Comparison of ENCODE assay signal across 9 cellular contexts in the genomic region with DNA sequence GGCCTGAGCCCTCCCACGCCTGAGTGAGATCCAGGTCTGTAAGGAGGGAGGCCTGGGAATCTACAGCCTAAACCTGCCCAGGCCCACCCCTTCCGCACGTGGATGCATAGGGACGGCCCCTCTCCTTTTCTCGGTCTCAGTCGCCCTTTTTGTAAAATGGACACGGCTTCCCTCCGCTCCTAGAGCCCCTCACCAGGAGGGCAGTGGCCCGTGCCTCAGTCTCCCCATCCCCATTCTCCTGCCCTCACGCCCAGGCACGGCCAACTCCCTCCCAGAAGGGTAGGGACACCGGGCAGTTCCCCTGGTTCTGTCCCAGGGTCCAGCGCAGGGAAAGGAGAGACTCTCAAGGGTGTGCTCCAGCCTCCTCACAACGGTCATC. TPM values are rescaled to one million over a fixed set of nuclear protein-coding genes. Genes with fewer than 3 reads are reported as not detected.
DNase-seq lines count a peak whose midpoint lies in the region; ATAC-seq and TF ChIP-seq lines count a peak whose summit lies in the region.
"Had no signal": no experiment of that assay in that cellular context is flagged by ENCODE, and none has a peak within 500 bp of the region (broad histone marks: within the 10 kb centered on the region; RNA-seq: fewer than 3 reads in every experiment).

No MANE protein-coding gene starts in this region.

- 86% methylated on average over 13 of the region's 14 CpGs for WGBS in mesenchymal stem cell

- peak overlapping the region; percentile 62 for H3K4me2 ChIP-seq in mesenchymal stem cell (ENCODE audit: low read length, poor library complexity, severe bottlenecking)

- no peak overlapping the region for H3K14ac ChIP-seq in mesenchymal stem cell (ENCODE audit: low read length in 2 of 2)

- H3K4me3 ChIP-seq in left ventricle myocardium inferior (peak overlapping the region; percentile 75), right atrium auricular region (peak overlapping the region in 1 of 2 donors; percentile 63), mesenchymal stem cell (ENCODE audit: insufficient read depth in 1 of 2, low read depth in 1 of 2, low read length in 2 of 2) (no peak overlapping the region), upper lobe of right lung (peak overlapping the region; percentile 51), gastrocnemius medialis (no peak overlapping the region)

- no peak for TF ChIP-seq CTCF in left ventricle myocardium inferior (IDR thresholded peaks at IDR 0.05; ENCODE audit: borderline replicate concordance)
- TF ChIP-seq CTCF in right atrium auricular region (IDR thresholded peaks at IDR 0.05) = no peak
- no peak for TF ChIP-seq CTCF in upper lobe of right lung (IDR thresholded peaks at IDR 0.05)
- no peak for TF ChIP-seq CTCF in gastrocnemius medialis (IDR thresholded peaks at IDR 0.05 in 4 of 5, conservative IDR thresholded peaks at IDR 0.05 in 1 of 5)

- no peak overlapping the region for H3K4ac ChIP-seq in mesenchymal stem cell (ENCODE audit: low read depth in 1 of 2, low read length in 2 of 2)

- H2BK5ac ChIP-seq in mesenchymal stem cell (ENCODE audit: low read depth, low read length, poor library complexity, severe bottlenecking) = no peak overlapping the region

- no peaks in the 10 kb centered on the region for H3K9me3 ChIP-seq in left ventricle myocardium inferior (replicated peaks)
- no peaks in the 10 kb centered on the region for H3K9me3 ChIP-seq in right atrium auricular region
- H3K9me3 ChIP-seq in mesenchymal stem cell (ENCODE audit: control insufficient read depth, low read length) = no peaks in the 10 kb centered on the region
- H3K9me3 ChIP-seq in upper lobe of right lung = no peaks in the 10 kb centered on the region
- H3K9me3 ChIP-seq in gastrocnemius medialis = no peaks in the 10 kb centered on the region

- H3K4me1 ChIP-seq in left ventricle myocardium inferior (peaks cover 20% of the 10 kb centered on the region), right atrium auricular region (peaks cover 0 to 19% of the 10 kb centered on the region in 2 donors), mesenchymal stem cell (ENCODE audit: control insufficient read depth, insufficient read depth, low read depth, low read length) (peaks cover 29% of the 10 kb centered on the region), upper lobe of right lung (peaks cover 7% of the 10 kb centered on the region), gastrocnemius medialis (peaks cover 5 to 8% of the 10 kb centered on the region in 2 donors)

- H2AK5ac ChIP-seq in mesenchymal stem cell (ENCODE audit: low read length, severe bottlenecking) = peak overlapping the region; percentile 66

- in situ Hi-C loops in gastrocnemius medialis (cut with MboI; ENCODE audit: low sequenced_read_pairs in 4 of 4) = no loop called here

- TF ChIP-seq POLR2A in gastrocnemius medialis (IDR thresholded peaks at IDR 0.05) = no peak

- H3K27me3 ChIP-seq in left ventricle myocardium inferior (ENCODE audit: low read depth) = peaks cover 16% of the 10 kb centered on the region
- H3K27me3 ChIP-seq in right atrium auricular region = no peaks in the 10 kb centered on the region
- H3K27me3 ChIP-seq in mesenchymal stem cell (ENCODE audit: control insufficient read depth in 1 of 2, insufficient read depth in 1 of 2, low read length in 2 of 2) = peaks cover 0 to 15% of the 10 kb centered on the region in 2 experiments
- H3K27me3 ChIP-seq in upper lobe of right lung = peaks cover 8% of the 10 kb centered on the region
- peaks cover 23 to 34% (median 24%) of the 10 kb centered on the region in 3 donors for H3K27me3 ChIP-seq in gastrocnemius medialis

- H3K36me3 ChIP-seq in left ventricle myocardium inferior = no peaks in the 10 kb centered on the region
- H3K36me3 ChIP-seq in right atrium auricular region = no peaks in the 10 kb centered on the region
- H3K36me3 ChIP-seq in mesenchymal stem cell (ENCODE audit: control insufficient read depth in 1 of 2, insufficient read depth in 2 of 2, low read depth in 1 of 2, low read length in 2 of 2) = peaks cover 0 to 9% of the 10 kb centered on the region in 2 experiments
- H3K36me3 ChIP-seq in upper lobe of right lung = no peaks in the 10 kb centered on the region
- no peaks in the 10 kb centered on the region for H3K36me3 ChIP-seq in gastrocnemius medialis

- no peak overlapping the region for H2BK15ac ChIP-seq in mesenchymal stem cell (ENCODE audit: low read depth, poor library complexity, severe bottlenecking)

- peak overlapping the region; percentile 55 for H3K4me3 Mint-ChIP-seq in activated naive CD8-positive, alpha-beta T cell treated with anti-CD3 and anti-CD28 coated beads for 36 hours

- peaks cover 48% of the 10 kb centered on the region for H3K27me3 Mint-ChIP-seq in activated naive CD8-positive, alpha-beta T cell treated with anti-CD3 and anti-CD28 coated beads for 36 hours

- H3K9me3 Mint-ChIP-seq in activated naive CD8-positive, alpha-beta T cell treated with anti-CD3 and anti-CD28 coated beads for 36 hours = no peaks in the 10 kb centered on the region

- no peak overlapping the region for H2AFZ ChIP-seq in mesenchymal stem cell (ENCODE audit: low read depth, low read length)

- DNase-seq in left ventricle myocardium inferior = no peak
- DNase-seq in right atrium auricular region (ENCODE audit: low spot score) = no peak
- DNase-seq in activated naive CD8-positive, alpha-beta T cell treated with anti-CD3 and anti-CD28 coated beads for 36 hours = no peak
- no peak for DNase-seq in mesenchymal stem cell
- DNase-seq in upper lobe of right lung = no peak
- no peak for DNase-seq in effector CD4-positive, alpha-beta T cell
- DNase-seq in gastrocnemius medialis = no peak
- DNase-seq in stimulated activated naive CD4-positive, alpha-beta T cell (lab: John Stamatoyannopoulos, UW) = no peak
- DNase-seq: activated gamma-delta T cell had no signal

- peaks cover 7% of the 10 kb centered on the region for H3K79me1 ChIP-seq in mesenchymal stem cell (replicated peaks; ENCODE audit: low read length, poor library complexity, severe bottlenecking)

- peak overlapping the region; percentile 57 for H4K8ac ChIP-seq in mesenchymal stem cell (ENCODE audit: low read length)

- no peak overlapping the region for H2BK120ac ChIP-seq in mesenchymal stem cell (ENCODE audit: low read depth, low read length)

- H3K36me3 Mint-ChIP-seq in activated naive CD8-positive, alpha-beta T cell treated with anti-CD3 and anti-CD28 coated beads for 36 hours = no peaks in the 10 kb centered on the region

- no peak overlapping the region for H2BK12ac ChIP-seq in mesenchymal stem cell (ENCODE audit: low read length in 2 of 2)

- no peak overlapping the region for H3K27ac ChIP-seq in left ventricle myocardium inferior (replicated peaks)
- no peak overlapping the region for H3K27ac ChIP-seq in right atrium auricular region
- H3K27ac ChIP-seq in mesenchymal stem cell (ENCODE audit: low read length, poor library complexity, severe bottlenecking) = no peak overlapping the region
- no peak overlapping the region for H3K27ac ChIP-seq in upper lobe of right lung
- H3K27ac ChIP-seq in gastrocnemius medialis = no peak overlapping the region

- intact Hi-C loops in left ventricle myocardium inferior (cut with micrococcal nuclease) = no loop called here
- intact Hi-C loops in upper lobe of right lung (cut with DNase I) = no loop called here
- intact Hi-C loops in gastrocnemius medialis (cut with DNase I; ENCODE audit: low total_unique reads) = no loop called here

- peaks cover 12% of the 10 kb centered on the region for H3K4me1 Mint-ChIP-seq in activated naive CD8-positive, alpha-beta T cell treated with anti-CD3 and anti-CD28 coated beads for 36 hours

- H4K91ac ChIP-seq in mesenchymal stem cell (ENCODE audit: low read length) = no peak overlapping the region

- H3K27ac Mint-ChIP-seq in activated naive CD8-positive, alpha-beta T cell treated with anti-CD3 and anti-CD28 coated beads for 36 hours = no peak overlapping the region

- H3K18ac ChIP-seq in mesenchymal stem cell (ENCODE audit: low read depth in 1 of 2, low read length in 2 of 2) = peak overlapping the region in 1 of 2 experiments; percentile 73

- ATAC-seq in upper lobe of right lung = no peak
- ATAC-seq in gastrocnemius medialis = no peak

- no peak overlapping the region for H3K23ac ChIP-seq in mesenchymal stem cell (ENCODE audit: low read length in 2 of 2)

- H3K9ac ChIP-seq in mesenchymal stem cell (ENCODE audit: low read length) = no peak overlapping the region

RNA-seq across cellular contexts. Expression of a gene that starts 48.1 kb away (rescaled TPM):
- 0.96 TPM for total RNA-seq in left ventricle myocardium inferior
- total RNA-seq in right atrium auricular region = 1 to 10 TPM in 1 of 2 donors, under 1 TPM in 1; 0.44 to 1.2 TPM
- total RNA-seq in activated naive CD8-positive, alpha-beta T cell treated with anti-CD3 and anti-CD28 coated beads for 36 hours = under 1 TPM; 0.06 to 0.08 TPM
- 1.1 TPM for polyA plus RNA-seq in mesenchymal stem cell (2013, experiment 1 of 2)
- polyA plus RNA-seq in mesenchymal stem cell (2013, experiment 2 of 2) = 1.1 TPM
- 3.3 TPM for total RNA-seq in upper lobe of right lung
- total RNA-seq in gastrocnemius medialis = under 1 TPM in 1 of 4 donors, not detected in 3; 0.19 TPM

Comparison
In these comparisons a context has a peak if more than half of its experiments do, and no peak if none do; other contexts are left out.
1. H3K4me3 ChIP-seq: peak in left ventricle myocardium inferior (single experiment) and upper lobe of right lung (single experiment); none in mesenchymal stem cell (0 of 2) and gastrocnemius medialis (0 of 4).